ENCODE assay signal across 1 cellular context in the genomic region with DNA sequence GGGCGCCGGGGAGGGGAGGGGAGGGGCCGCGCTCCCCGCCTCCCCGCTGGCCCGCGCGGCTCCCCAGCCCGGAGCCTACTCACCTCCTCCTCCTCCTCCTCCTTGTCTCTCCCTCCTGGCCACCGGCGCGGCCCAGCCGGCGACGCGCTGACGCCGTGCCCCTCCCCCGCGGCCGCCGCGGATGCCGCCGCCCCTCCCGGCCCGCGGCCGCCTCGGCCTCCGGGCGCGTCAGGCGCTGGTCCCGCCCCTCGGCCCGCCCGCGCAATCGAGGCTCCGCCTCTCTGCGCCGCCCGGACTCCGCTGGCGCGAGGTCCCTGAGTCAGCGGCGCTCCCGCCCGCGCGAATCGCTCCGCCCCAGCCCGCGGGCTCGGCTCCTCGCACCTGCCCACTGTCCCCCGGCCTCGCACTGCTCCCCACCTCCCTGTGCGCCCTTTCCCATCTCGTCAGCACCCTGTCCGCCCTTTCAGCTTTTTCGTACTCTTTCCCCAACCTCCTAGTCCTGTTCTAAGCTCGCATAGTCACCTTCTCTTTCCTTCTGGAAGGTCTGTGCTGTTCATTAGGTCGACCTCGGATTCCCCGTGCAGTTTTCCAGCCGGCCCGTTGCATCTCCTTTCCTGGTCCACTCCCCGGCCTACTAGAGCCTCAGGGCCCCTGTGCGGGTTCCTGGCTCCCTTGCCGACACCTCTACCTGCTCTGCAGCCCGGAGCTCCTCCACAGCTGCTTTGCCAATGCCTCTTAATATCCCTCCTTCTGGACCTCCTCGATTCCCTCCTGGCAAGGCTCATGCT.
TF ChIP-seq lines count a peak whose summit lies in the region.

No MANE protein-coding gene starts in this region.

TF ChIP-seq in K562, 482 proteins besides CTCF, POLR2A, EP300 and RAD21 (continued from another document and continues in another):
- TF ChIP-seq, protein P1, sequence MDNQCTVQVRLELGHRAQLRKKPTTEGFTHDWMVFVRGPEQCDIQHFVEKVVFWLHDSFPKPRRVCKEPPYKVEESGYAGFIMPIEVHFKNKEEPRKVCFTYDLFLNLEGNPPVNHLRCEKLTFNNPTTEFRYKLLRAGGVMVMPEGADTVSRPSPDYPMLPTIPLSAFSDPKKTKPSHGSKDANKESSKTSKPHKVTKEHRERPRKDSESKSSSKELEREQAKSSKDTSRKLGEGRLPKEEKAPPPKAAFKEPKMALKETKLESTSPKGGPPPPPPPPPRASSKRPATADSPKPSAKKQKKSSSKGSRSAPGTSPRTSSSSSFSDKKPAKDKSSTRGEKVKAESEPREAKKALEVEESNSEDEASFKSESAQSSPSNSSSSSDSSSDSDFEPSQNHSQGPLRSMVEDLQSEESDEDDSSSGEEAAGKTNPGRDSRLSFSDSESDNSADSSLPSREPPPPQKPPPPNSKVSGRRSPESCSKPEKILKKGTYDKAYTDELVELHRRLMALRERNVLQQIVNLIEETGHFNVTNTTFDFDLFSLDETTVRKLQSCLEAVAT (IDR thresholded peaks at IDR 0.05), result peak in 1 of 2 experiments; percentile 84; a peak in 2 of 4 replicates
- TF ChIP-seq CEBPG (CRISPR knock-in tag; IDR thresholded peaks at IDR 0.05), result no peak
- no peak for TF ChIP-seq CEBPG (tag; conservative IDR thresholded peaks at IDR 0.05 in 1 of 2, IDR thresholded peaks at IDR 0.05 in 1 of 2)
- peak; percentile 65; the same call in 1 of the 2 replicates for TF ChIP-seq NBN (IDR thresholded peaks at IDR 0.05; ENCODE audit: low read depth)
- TF ChIP-seq NRF1 (conservative IDR thresholded peaks at IDR 0.05 in 1 of 2, IDR thresholded peaks at IDR 0.05 in 1 of 2), result peak; percentile 62 to 74
- TF ChIP-seq, protein P2, sequence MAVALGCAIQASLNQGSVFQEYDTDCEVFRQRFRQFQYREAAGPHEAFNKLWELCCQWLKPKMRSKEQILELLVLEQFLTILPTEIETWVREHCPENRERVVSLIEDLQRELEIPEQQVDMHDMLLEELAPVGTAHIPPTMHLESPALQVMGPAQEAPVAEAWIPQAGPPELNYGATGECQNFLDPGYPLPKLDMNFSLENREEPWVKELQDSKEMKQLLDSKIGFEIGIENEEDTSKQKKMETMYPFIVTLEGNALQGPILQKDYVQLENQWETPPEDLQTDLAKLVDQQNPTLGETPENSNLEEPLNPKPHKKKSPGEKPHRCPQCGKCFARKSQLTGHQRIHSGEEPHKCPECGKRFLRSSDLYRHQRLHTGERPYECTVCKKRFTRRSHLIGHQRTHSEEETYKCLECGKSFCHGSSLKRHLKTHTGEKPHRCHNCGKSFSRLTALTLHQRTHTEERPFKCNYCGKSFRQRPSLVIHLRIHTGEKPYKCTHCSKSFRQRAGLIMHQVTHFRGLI (CRISPR knock-in tag; IDR thresholded peaks at IDR 0.05), result no peak
- no peak for TF ChIP-seq GATA2 (CRISPR knock-in tag; IDR thresholded peaks at IDR 0.05)
- no peak for TF ChIP-seq PYGO2 (tag; IDR thresholded peaks at IDR 0.05)
- TF ChIP-seq E2F3 (CRISPR knock-in tag; IDR thresholded peaks at IDR 0.05), result peak; percentile 74
- peak; percentile 59; the same call in 1 of the 2 replicates for TF ChIP-seq ZBTB40 (IDR thresholded peaks at IDR 0.05)
- no peak for TF ChIP-seq ZBTB40 (CRISPR knock-in tag; IDR thresholded peaks at IDR 0.05)
- no peak for TF ChIP-seq ZC3H11A (IDR thresholded peaks at IDR 0.05; ENCODE audit: low read depth, low read length)
- peak in 1 of 2 experiments; percentile 27; a peak in 1 of 4 replicates for TF ChIP-seq RCOR1 (IDR thresholded peaks at IDR 0.05; ENCODE audit: borderline replicate concordance in 1 of 2, low read depth in 2 of 2, low read length in 2 of 2)
- TF ChIP-seq BRD4 (IDR thresholded peaks at IDR 0.05), result no peak
- peak in 1 of 2 experiments; percentile 84; a peak in 2 of 4 replicates for TF ChIP-seq HDAC1 (IDR thresholded peaks at IDR 0.05)
- TF ChIP-seq, protein P3, sequence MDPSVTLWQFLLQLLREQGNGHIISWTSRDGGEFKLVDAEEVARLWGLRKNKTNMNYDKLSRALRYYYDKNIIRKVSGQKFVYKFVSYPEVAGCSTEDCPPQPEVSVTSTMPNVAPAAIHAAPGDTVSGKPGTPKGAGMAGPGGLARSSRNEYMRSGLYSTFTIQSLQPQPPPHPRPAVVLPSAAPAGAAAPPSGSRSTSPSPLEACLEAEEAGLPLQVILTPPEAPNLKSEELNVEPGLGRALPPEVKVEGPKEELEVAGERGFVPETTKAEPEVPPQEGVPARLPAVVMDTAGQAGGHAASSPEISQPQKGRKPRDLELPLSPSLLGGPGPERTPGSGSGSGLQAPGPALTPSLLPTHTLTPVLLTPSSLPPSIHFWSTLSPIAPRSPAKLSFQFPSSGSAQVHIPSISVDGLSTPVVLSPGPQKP (CRISPR knock-in tag; IDR thresholded peaks at IDR 0.05), result no peak
- TF ChIP-seq FOXA3 (CRISPR knock-in tag; conservative IDR thresholded peaks at IDR 0.05 in 1 of 2, IDR thresholded peaks at IDR 0.05 in 1 of 2), result no peak
- no peak for TF ChIP-seq NR0B1 (IDR thresholded peaks at IDR 0.05; ENCODE audit: partially characterized antibody)
- TF ChIP-seq BRD9 (IDR thresholded peaks at IDR 0.05; ENCODE audit: low read depth, partially characterized antibody), result peak; percentile 70
- 0 out of 2 replicates have a peak, but pooled peaks have one; percentile 30 for TF ChIP-seq MAFK (IDR thresholded peaks at IDR 0.05; ENCODE audit: low read length)
- no peak for TF ChIP-seq ZNF507 (tag; conservative IDR thresholded peaks at IDR 0.05)
- TF ChIP-seq, protein P4, sequence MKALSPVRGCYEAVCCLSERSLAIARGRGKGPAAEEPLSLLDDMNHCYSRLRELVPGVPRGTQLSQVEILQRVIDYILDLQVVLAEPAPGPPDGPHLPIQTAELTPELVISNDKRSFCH (CRISPR knock-in tag; IDR thresholded peaks at IDR 0.05), result no peak
- TF ChIP-seq, protein P4 (tag; IDR thresholded peaks at IDR 0.05), result peak; percentile 37; the same call in 1 of the 2 replicates
- no peak for TF ChIP-seq ARHGAP35 (IDR thresholded peaks at IDR 0.05; ENCODE audit: partially characterized antibody)
- TF ChIP-seq MIER1 (IDR thresholded peaks at IDR 0.05; ENCODE audit: low read depth), result no peak
- no peak for TF ChIP-seq FOXP1 (CRISPR knock-in tag; IDR thresholded peaks at IDR 0.05)
- peak; percentile 80; the same call in 1 of the 2 replicates for TF ChIP-seq TOE1 (IDR thresholded peaks at IDR 0.05; ENCODE audit: borderline replicate concordance)
- no peak for TF ChIP-seq TOE1 (CRISPR knock-in tag; IDR thresholded peaks at IDR 0.05; ENCODE audit: borderline replicate concordance, low read depth)
- TF ChIP-seq, protein P5, sequence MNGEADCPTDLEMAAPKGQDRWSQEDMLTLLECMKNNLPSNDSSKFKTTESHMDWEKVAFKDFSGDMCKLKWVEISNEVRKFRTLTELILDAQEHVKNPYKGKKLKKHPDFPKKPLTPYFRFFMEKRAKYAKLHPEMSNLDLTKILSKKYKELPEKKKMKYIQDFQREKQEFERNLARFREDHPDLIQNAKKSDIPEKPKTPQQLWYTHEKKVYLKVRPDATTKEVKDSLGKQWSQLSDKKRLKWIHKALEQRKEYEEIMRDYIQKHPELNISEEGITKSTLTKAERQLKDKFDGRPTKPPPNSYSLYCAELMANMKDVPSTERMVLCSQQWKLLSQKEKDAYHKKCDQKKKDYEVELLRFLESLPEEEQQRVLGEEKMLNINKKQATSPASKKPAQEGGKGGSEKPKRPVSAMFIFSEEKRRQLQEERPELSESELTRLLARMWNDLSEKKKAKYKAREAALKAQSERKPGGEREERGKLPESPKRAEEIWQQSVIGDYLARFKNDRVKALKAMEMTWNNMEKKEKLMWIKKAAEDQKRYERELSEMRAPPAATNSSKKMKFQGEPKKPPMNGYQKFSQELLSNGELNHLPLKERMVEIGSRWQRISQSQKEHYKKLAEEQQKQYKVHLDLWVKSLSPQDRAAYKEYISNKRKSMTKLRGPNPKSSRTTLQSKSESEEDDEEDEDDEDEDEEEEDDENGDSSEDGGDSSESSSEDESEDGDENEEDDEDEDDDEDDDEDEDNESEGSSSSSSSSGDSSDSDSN (IDR thresholded peaks at IDR 0.05; ENCODE audit: borderline replicate concordance in 1 of 2, low read depth in 2 of 2, low read length in 2 of 2), result 0 out of 4 replicates have a peak, but pooled peaks have one; percentile 43 to 54
- TF ChIP-seq, protein P6, sequence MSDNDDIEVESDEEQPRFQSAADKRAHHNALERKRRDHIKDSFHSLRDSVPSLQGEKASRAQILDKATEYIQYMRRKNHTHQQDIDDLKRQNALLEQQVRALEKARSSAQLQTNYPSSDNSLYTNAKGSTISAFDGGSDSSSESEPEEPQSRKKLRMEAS (CRISPR knock-in tag; IDR thresholded peaks at IDR 0.05), result peak; percentile 81
- TF ChIP-seq DIDO1 (tag; IDR thresholded peaks at IDR 0.05; ENCODE audit: low read depth), result 0 out of 2 replicates have a peak, but pooled peaks have one; percentile 48
- no peak for TF ChIP-seq HMG20A (CRISPR knock-in tag; conservative IDR thresholded peaks at IDR 0.05)
- TF ChIP-seq HIVEP1 (CRISPR knock-in tag; IDR thresholded peaks at IDR 0.05), result no peak
- no peak for TF ChIP-seq RBM17 (IDR thresholded peaks at IDR 0.05; ENCODE audit: borderline replicate concordance, low read depth, low read length)
- peak; percentile 48; the same call in 1 of the 2 replicates for TF ChIP-seq PHF8 (IDR thresholded peaks at IDR 0.05; ENCODE audit: borderline replicate concordance, low read length)
- TF ChIP-seq PTBP1 (IDR thresholded peaks at IDR 0.05; ENCODE audit: low read depth, low read length), result no peak
- no peak for TF ChIP-seq ZZZ3 (IDR thresholded peaks at IDR 0.05)
- no peak for TF ChIP-seq SP2 (IDR thresholded peaks at IDR 0.05; ENCODE audit: extremely low read depth, low read depth, low read length, poor library complexity, severe bottlenecking)
- TF ChIP-seq RBBP5 (IDR thresholded peaks at IDR 0.05; ENCODE audit: borderline replicate concordance, insufficient read depth, low read length, poor library complexity, severe bottlenecking), result peak; percentile 69
- TF ChIP-seq RFX5 (IDR thresholded peaks at IDR 0.05; ENCODE audit: low read depth, low read length), result no peak
- no peak for TF ChIP-seq ATF7 (IDR thresholded peaks at IDR 0.05)
- TF ChIP-seq MBD2 (IDR thresholded peaks at IDR 0.05; ENCODE audit: borderline replicate concordance, low read depth), result no peak
- TF ChIP-seq ZNF311 (CRISPR knock-in tag; IDR thresholded peaks at IDR 0.05), result no peak
